In genomic region chr19:11530432-11530831, GRCh38 we compare ENCODE assay signal across 8 cellular contexts. TPM values are rescaled to one million over a fixed set of nuclear protein-coding genes. Genes with fewer than 3 reads are reported as not detected.
DNase-seq lines count a peak whose midpoint lies in the region; ATAC-seq, FAIRE-seq and TF ChIP-seq lines count a peak whose summit lies in the region.

No MANE protein-coding gene starts in this region.

- intact Hi-C loops in kidney (cut with DNase I) (no loop called here), vagina (cut with DNase I) (no loop called here)

- H3K9me3 ChIP-seq in kidney (ENCODE audit: control insufficient read depth in 1 of 2, low read length in 2 of 2) (no peaks in the 10 kb centered on the region), vagina (no peaks in the 10 kb centered on the region)

- in situ Hi-C loops in SK-MEL-5 (cut with HindIII; ENCODE audit: low pct_unique_long_range_greater_than_20kb, low sequenced_read_pairs): no loop called here

- H3K27ac ChIP-seq in kidney (ENCODE audit: low read depth in 2 of 2, low read length in 2 of 2): no peak overlapping the region
- no peak overlapping the region for H3K27ac ChIP-seq in vagina

- H3K9ac ChIP-seq in kidney (ENCODE audit: low read length in 2 of 2): no peak overlapping the region

- no peak overlapping the region for H3K4me3 ChIP-seq in NB4 (ENCODE audit: low read depth, low read length)
- no peak overlapping the region for H3K4me3 ChIP-seq in kidney (ENCODE audit: low read length in 2 of 2)
- no peak overlapping the region for H3K4me3 ChIP-seq in vagina

- ATAC-seq in GM19035 (IDR thresholded peaks at IDR 0.05; ENCODE audit: unreplicated experiment): no peak

- DNase-seq in DMS53 treated with DMSO at 0.1 percent for 48 hours (lab: John Stamatoyannopoulos, UW; ENCODE audit: unreplicated experiment) (peak; percentile 89), NB4 (ENCODE audit: low read depth) (peak; percentile 75), SK-MEL-5 (ENCODE audit: low read depth, low spot score) (peak; percentile 97), cerebellar cortex (ENCODE audit: low spot score) (peak; percentile 98), kidney (peak; percentile 89), vagina (ENCODE audit: extremely low spot score in 2 of 2) (no peak)
- DNase-seq in stimulated activated CD4-positive, alpha-beta T cell treated with anti-CD3 and anti-CD28 coated beads, Interleukin-4, amount 100 ng/mL, for 24 hours: peak; percentile 40

- TF ChIP-seq CTCF in NB4 (IDR thresholded peaks at IDR 0.05; ENCODE audit: low read depth, low read length) (peak; percentile 33), kidney (IDR thresholded peaks at IDR 0.05; ENCODE audit: borderline replicate concordance, extremely low read depth, insufficient read depth) (no peak), vagina (IDR thresholded peaks at IDR 0.05) (no peak)

- TF ChIP-seq POLR2A in NB4 (IDR thresholded peaks at IDR 0.05; ENCODE audit: extremely low read depth, insufficient read length): no peak
- no peak for TF ChIP-seq POLR2A in vagina (IDR thresholded peaks at IDR 0.05)

- H3K4me1 ChIP-seq in kidney (ENCODE audit: control insufficient read depth in 1 of 2, insufficient read depth in 1 of 2, low read depth in 1 of 2, low read length in 2 of 2) (peaks cover 4 to 7% of the 10 kb centered on the region in 2 donors), vagina (peaks cover 28% of the 10 kb centered on the region)

- no peak for FAIRE-seq in kidney (lab: Jason Lieb, UNC)

- H3K36me3 ChIP-seq in kidney (ENCODE audit: control insufficient read depth in 1 of 2, insufficient read depth in 2 of 2, low read length in 2 of 2) (no peaks in the 10 kb centered on the region), vagina (peaks cover 0 to under 1% of the 10 kb centered on the region in 2 donors)

- no peaks in the 10 kb centered on the region for H3K27me3 ChIP-seq in vagina

RNA-seq across cellular contexts. Expression of gene ECSIT, which starts 1.5 kb away (rescaled TPM):
- 47.8 and 56.9 TPM in 2 replicates for total RNA-seq in SK-MEL-5 (2014; rRNA removed; shearing (Covaris generic))
- 46.0 and 46.5 TPM in 2 replicates for polyA plus RNA-seq in SK-MEL-5 (2015; cell fraction: cytosol; rRNA removed)
- polyA plus RNA-seq in SK-MEL-5 (2015; cell fraction: nucleus; rRNA removed): 45.5 and 60.2 TPM in 2 replicates
- total RNA-seq in kidney: 33.8 TPM
- polyA plus RNA-seq in kidney (ENCODE audit: insufficient read depth, low read depth, low replicate concordance): 83.4 TPM
- total RNA-seq in vagina: 49.6 TPM

RNA-seq across cellular contexts. Expression of gene CNN1, which starts 8.2 kb away (rescaled TPM):
- total RNA-seq in SK-MEL-5 (2014; rRNA removed; shearing (Covaris generic)): not detected in 2 replicates
- polyA plus RNA-seq in SK-MEL-5 (2015; cell fraction: cytosol; rRNA removed): not detected in 2 replicates
- polyA plus RNA-seq in SK-MEL-5 (2015; cell fraction: nucleus; rRNA removed): not detected in 2 replicates
- total RNA-seq in kidney (47.8 TPM), vagina (276 TPM)
- polyA plus RNA-seq in kidney (ENCODE audit: insufficient read depth, low read depth, low replicate concordance): 42.2 TPM

RNA-seq across cellular contexts. Expression of gene ZNF653, which starts 24.8 kb away (rescaled TPM):
- 1.6 and 5.6 TPM in 2 replicates for total RNA-seq in SK-MEL-5 (2014; rRNA removed; shearing (Covaris generic))
- 4.6 and 6.3 TPM in 2 replicates for polyA plus RNA-seq in SK-MEL-5 (2015; cell fraction: cytosol; rRNA removed)
- polyA plus RNA-seq in SK-MEL-5 (2015; cell fraction: nucleus; rRNA removed): 6.0 and 11.5 TPM in 2 replicates
- total RNA-seq in kidney (11.5 TPM), vagina (12.5 TPM)
- polyA plus RNA-seq in kidney (ENCODE audit: insufficient read depth, low read depth, low replicate concordance): 10.8 TPM

RNA-seq across cellular contexts. Expression of gene ELOF1, which starts 28.6 kb away (rescaled TPM):
- 34.5 and 44.1 TPM in 2 replicates for total RNA-seq in SK-MEL-5 (2014; rRNA removed; shearing (Covaris generic))
- polyA plus RNA-seq in SK-MEL-5 (2015; cell fraction: cytosol; rRNA removed): 44.1 and 61.9 TPM in 2 replicates
- 20.9 and 23.6 TPM in 2 replicates for polyA plus RNA-seq in SK-MEL-5 (2015; cell fraction: nucleus; rRNA removed)
- total RNA-seq in kidney: 47.5 TPM
- 72.4 TPM for polyA plus RNA-seq in kidney (ENCODE audit: insufficient read depth, low read depth, low replicate concordance)
- total RNA-seq in vagina: 28.0 TPM

RNA-seq across cellular contexts. Expression of gene ACP5, which starts 47.0 kb away (rescaled TPM):
- total RNA-seq in SK-MEL-5 (2014; rRNA removed; shearing (Covaris generic)): 64.7 and 68.3 TPM in 2 replicates
- polyA plus RNA-seq in SK-MEL-5 (2015; cell fraction: cytosol; rRNA removed): 78.0 and 80.5 TPM in 2 replicates
- polyA plus RNA-seq in SK-MEL-5 (2015; cell fraction: nucleus; rRNA removed): 51.9 and 74.8 TPM in 2 replicates
- total RNA-seq in kidney: 13.8 TPM
- 93.3 TPM for polyA plus RNA-seq in kidney (ENCODE audit: insufficient read depth, low read depth, low replicate concordance)
- total RNA-seq in vagina: 6.1 TPM

Comparison
In these comparisons a context has a peak if more than half of its experiments do, and no peak if none do; other contexts are left out.
1. DNase-seq: peak in DMS53 treated with DMSO at 0.1 percent for 48 hours (single experiment), NB4 (single experiment), SK-MEL-5 (single experiment), cerebellar cortex (single experiment), kidney (single experiment) and stimulated activated CD4-positive, alpha-beta T cell treated with anti-CD3 and anti-CD28 coated beads, Interleukin-4, amount 100 ng/mL, for 24 hours (single experiment); none in vagina (0 of 2).
2. RNA of gene CNN1, which starts 8.2 kb away (total RNA-seq): 276 TPM in vagina (single experiment) and 47.8 TPM in kidney (single experiment); not detected in SK-MEL-5; every median in the first group is over 10 times any median in the second.